In the genomic region with DNA sequence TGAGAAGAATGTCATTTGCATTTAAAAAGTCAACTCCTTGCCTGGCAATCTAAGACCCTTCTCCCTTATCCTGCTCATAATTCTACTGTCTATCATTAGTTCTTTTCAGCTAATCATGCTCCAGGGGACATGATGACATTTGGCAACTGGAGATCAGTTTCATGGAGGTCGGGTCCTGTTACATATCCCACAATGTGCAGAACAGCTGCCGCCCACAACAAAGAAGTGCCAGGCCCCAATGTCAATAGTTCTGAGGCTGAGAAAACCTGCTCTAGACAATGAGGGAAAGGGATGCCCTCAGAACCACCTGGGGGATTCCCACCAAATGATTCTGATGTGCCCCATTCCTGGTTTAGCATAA, we compare ENCODE assay signal across 13 cellular contexts. TPM values are rescaled to one million over a fixed set of nuclear protein-coding genes. Genes with fewer than 3 reads are reported as not detected.
DNase-seq lines count a peak whose midpoint lies in the region; ATAC-seq and TF ChIP-seq lines count a peak whose summit lies in the region.
"Had no signal": no experiment of that assay in that cellular context is flagged by ENCODE, and none has a peak within 500 bp of the region (broad histone marks: within the 10 kb centered on the region; RNA-seq: fewer than 3 reads in every experiment).

No MANE protein-coding gene starts in this region.

- no peaks in the 10 kb centered on the region for H4K20me1 ChIP-seq in GM23248 (ENCODE audit: insufficient read depth)

- no peaks in the 10 kb centered on the region for H3K36me3 ChIP-seq in GM23248 (ENCODE audit: low read depth)
- H3K36me3 ChIP-seq: gastroesophageal sphincter, sigmoid colon, uterus had no signal

- no peak overlapping the region for H3K4me3 ChIP-seq in GM23248
- H3K4me3 ChIP-seq: gastroesophageal sphincter, sigmoid colon, uterus had no signal

- H3K27me3 Mint-ChIP-seq in activated CD8-positive, alpha-beta T cell treated with anti-CD3 and anti-CD28 coated beads for 36 hours: no peaks in the 10 kb centered on the region

- in situ Hi-C loops in GM23248 (cut with MboI): loop anchor here (10.0 to 25.0 kb wide), 3 partner anchors 97 to 354 kb away; partner anchors contain the start of genes IL18R1 and SLC9A2

- no peak overlapping the region for H3K4me3 Mint-ChIP-seq in activated CD8-positive, alpha-beta T cell treated with anti-CD3 and anti-CD28 coated beads for 36 hours
- H3K4me3 Mint-ChIP-seq: stimulated activated naive B cell treated with anti-CD40 and anti-IgM and Interleukin-4, amounts not matched to agents 10 μg/mL and 1 μg/mL and 100 μg/mL, for 72 hours had no signal

- no peaks in the 10 kb centered on the region; the same call in 1 of the 2 replicates for H3K27me3 ChIP-seq in GM23248 (replicated peaks; ENCODE audit: insufficient read depth)
- H3K27me3 ChIP-seq: sigmoid colon, uterus had no signal

- ATAC-seq in activated CD8-positive, alpha-beta T cell treated with anti-CD3 and anti-CD28 coated beads for 36 hours: no peak
- ATAC-seq in HG02970 (IDR thresholded peaks at IDR 0.05; ENCODE audit: low FRiP score, unreplicated experiment): no peak
- ATAC-seq: gastroesophageal sphincter had no signal

- DNase-seq in NCI-H345 (lab: John Stamatoyannopoulos, UW) (peak; percentile 70), NCI-H345 treated with DMSO at 0.1 percent for 48 hours (lab: John Stamatoyannopoulos, UW; ENCODE audit: unreplicated experiment) (no peak), GM23248 (no peak), left kidney (ENCODE audit: low read depth, low spot score) (peak; percentile 57), NCI-H2196 treated with DMSO at 0.1 percent for 48 hours (lab: John Stamatoyannopoulos, UW; ENCODE audit: unreplicated experiment) (no peak), NCI-H2081 (lab: John Stamatoyannopoulos, UW) (no peak)
- peak; percentile 34 for DNase-seq in activated CD8-positive, alpha-beta T cell treated with anti-CD3 and anti-CD28 coated beads for 36 hours
- DNase-seq: sigmoid colon; stimulated activated naive B cell treated with anti-CD40 and anti-IgM and Interleukin-4, amounts not matched to agents 10 μg/mL and 1 μg/mL and 100 μg/mL, for 72 hours; uterus had no signal

- CTCF ChIA-PET in activated CD8-positive, alpha-beta T cell treated with anti-CD3 and anti-CD28 coated beads for 36 hours (lab: Charles Lee): interaction anchor here (0.8 to 3.5 kb wide), 7 partner anchors 17 to 238 kb away, joined by 3 to 14 read pairs (median 5); no protein-coding TSS in a partner anchor

- no peak overlapping the region for H3K4me2 ChIP-seq in GM23248 (ENCODE audit: unreplicated experiment)

- H3F3A ChIP-seq in GM23248 (ENCODE audit: insufficient read depth): peaks cover 17% of the 10 kb centered on the region

- intact Hi-C loops in activated CD8-positive, alpha-beta T cell treated with anti-CD3 and anti-CD28 coated beads for 36 hours (cut with micrococcal nuclease): loop anchor here (5.0 kb wide), 1 partner anchor 44 kb away; no protein-coding TSS in a partner anchor

- peaks cover 52% of the 10 kb centered on the region for H3K4me1 Mint-ChIP-seq in activated CD8-positive, alpha-beta T cell treated with anti-CD3 and anti-CD28 coated beads for 36 hours (ENCODE audit: low read depth)

- peaks cover 26% of the 10 kb centered on the region for H3K4me1 ChIP-seq in GM23248 (ENCODE audit: insufficient read depth)
- H3K4me1 ChIP-seq: gastroesophageal sphincter, sigmoid colon, uterus had no signal

- H3K9me3 ChIP-seq in GM23248 (ENCODE audit: low read depth): no peaks in the 10 kb centered on the region
- H3K9me3 ChIP-seq: gastroesophageal sphincter, sigmoid colon, uterus had no signal

- POLR2A ChIA-PET in activated CD8-positive, alpha-beta T cell treated with anti-CD3 and anti-CD28 coated beads for 36 hours (lab: Charles Lee): interaction anchor here (1.6 to 2.0 kb wide), 2 partner anchors 18 to 98 kb away, joined by 5 to 7 read pairs; partner anchors contain the start of gene IL18R1

- peaks cover 6% of the 10 kb centered on the region for H3K36me3 Mint-ChIP-seq in activated CD8-positive, alpha-beta T cell treated with anti-CD3 and anti-CD28 coated beads for 36 hours (ENCODE audit: low read depth)
- H3K36me3 Mint-ChIP-seq: stimulated activated naive B cell treated with anti-CD40 and anti-IgM and Interleukin-4, amounts not matched to agents 10 μg/mL and 1 μg/mL and 100 μg/mL, for 72 hours had no signal

- TF ChIP-seq CTCF in activated CD8-positive, alpha-beta T cell treated with anti-CD3 and anti-CD28 coated beads for 36 hours (IDR thresholded peaks at IDR 0.05): no peak

- no peaks in the 10 kb centered on the region for H3K79me2 ChIP-seq in GM23248 (ENCODE audit: insufficient read depth)

- WGBS in GM23248 (ENCODE audit: low coverage in 1 of 2, low lambda C conversion rate in 2 of 2, missing lambda C conversion rate in 2 of 2), 2 experiments: 48 to 56% methylated on average over 2 of the region's 2 CpGs

- H3K9me2 ChIP-seq in GM23248 (ENCODE audit: insufficient read depth): no peaks in the 10 kb centered on the region

- H3K27ac ChIP-seq in GM23248: peak overlapping the region; percentile 75
- H3K27ac ChIP-seq: gastroesophageal sphincter, sigmoid colon, uterus had no signal

- H3K27ac Mint-ChIP-seq in activated CD8-positive, alpha-beta T cell treated with anti-CD3 and anti-CD28 coated beads for 36 hours: peak overlapping the region; percentile 95
- H3K27ac Mint-ChIP-seq: stimulated activated naive B cell treated with anti-CD40 and anti-IgM and Interleukin-4, amounts not matched to agents 10 μg/mL and 1 μg/mL and 100 μg/mL, for 72 hours had no signal

- H3K9me3 Mint-ChIP-seq in activated CD8-positive, alpha-beta T cell treated with anti-CD3 and anti-CD28 coated beads for 36 hours: peaks cover 10% of the 10 kb centered on the region
- H3K9me3 Mint-ChIP-seq: stimulated activated naive B cell treated with anti-CD40 and anti-IgM and Interleukin-4, amounts not matched to agents 10 μg/mL and 1 μg/mL and 100 μg/mL, for 72 hours had no signal

- no peak overlapping the region for H2AFZ ChIP-seq in GM23248

- H3K9ac ChIP-seq in GM23248: peak overlapping the region; percentile 14; the same call in 1 of the 2 replicates

RNA-seq across cellular contexts. Expression of gene IL1RL1, which starts 53.4 kb away (rescaled TPM):
- total RNA-seq in GM23248 (2014; rRNA removed; shearing (Covaris generic)): not detected in 2 replicates
- polyA plus RNA-seq in GM23248 (2016; fragmentation: Nextera tagmentation; extraction: Ambion mirVana): 0.13 and 0.35 TPM in 2 replicates
- under 1 TPM; 0.09 to 0.20 TPM for total RNA-seq in activated CD8-positive, alpha-beta T cell treated with anti-CD3 and anti-CD28 coated beads for 36 hours
- total RNA-seq: A673 had no signal

Comparison
In these comparisons a context has a peak if more than half of its experiments do, and no peak if none do; other contexts are left out.
1. DNase-seq: peak in NCI-H345 (single experiment), activated CD8-positive, alpha-beta T cell treated with anti-CD3 and anti-CD28 coated beads for 36 hours (single experiment) and left kidney (single experiment); none in NCI-H345 treated with DMSO at 0.1 percent for 48 hours (single experiment), GM23248 (single experiment), NCI-H2196 treated with DMSO at 0.1 percent for 48 hours (single experiment) and NCI-H2081 (0 of 2).